In genomic region chr14:24876009-24876690, GRCh38 we compare ENCODE assay signal across 2 cellular contexts.
TF ChIP-seq lines count a peak whose summit lies in the region.

No MANE protein-coding gene starts in this region.

TF ChIP-seq in HepG2, 621 proteins besides CTCF, POLR2A, EP300 and RAD21 (continued from another document and continues in another):
- TF ChIP-seq ZBTB14 (CRISPR knock-in tag; IDR thresholded peaks at IDR 0.05): no peak
- no peak for TF ChIP-seq ZNF704 (CRISPR knock-in tag; IDR thresholded peaks at IDR 0.05; ENCODE audit: borderline replicate concordance)
- no peak for TF ChIP-seq ZFYVE20 (CRISPR knock-in tag; IDR thresholded peaks at IDR 0.05; ENCODE audit: borderline replicate concordance, low read depth)
- TF ChIP-seq ZBTB10 (CRISPR knock-in tag; IDR thresholded peaks at IDR 0.05; ENCODE audit: borderline replicate concordance): no peak
- no peak for TF ChIP-seq ZNF343 (CRISPR knock-in tag; IDR thresholded peaks at IDR 0.05)
- no peak; the same call in 1 of the 2 replicates for TF ChIP-seq TBX2 (CRISPR knock-in tag; IDR thresholded peaks at IDR 0.05; ENCODE audit: borderline replicate concordance)
- TF ChIP-seq GABPB1 (CRISPR knock-in tag; IDR thresholded peaks at IDR 0.05): no peak
- TF ChIP-seq, protein P1, sequence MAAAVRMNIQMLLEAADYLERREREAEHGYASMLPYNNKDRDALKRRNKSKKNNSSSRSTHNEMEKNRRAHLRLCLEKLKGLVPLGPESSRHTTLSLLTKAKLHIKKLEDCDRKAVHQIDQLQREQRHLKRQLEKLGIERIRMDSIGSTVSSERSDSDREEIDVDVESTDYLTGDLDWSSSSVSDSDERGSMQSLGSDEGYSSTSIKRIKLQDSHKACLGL (CRISPR knock-in tag; IDR thresholded peaks at IDR 0.05): no peak
- TF ChIP-seq PRDM4 (CRISPR knock-in tag; IDR thresholded peaks at IDR 0.05; ENCODE audit: borderline replicate concordance): no peak
- TF ChIP-seq BCLAF1 (IDR thresholded peaks at IDR 0.05): no peak
- no peak for TF ChIP-seq GTF2F1 (IDR thresholded peaks at IDR 0.05; ENCODE audit: low read length)
- TF ChIP-seq GPN1 (CRISPR knock-in tag; IDR thresholded peaks at IDR 0.05; ENCODE audit: borderline replicate concordance): no peak
- TF ChIP-seq ELF3 (CRISPR knock-in tag; IDR thresholded peaks at IDR 0.05): peak; percentile 48; the same call in 1 of the 2 replicates

TF ChIP-seq in SK-N-SH treated with all-trans-retinoic acid at 6 μM for 48 hours, 23 proteins besides CTCF, POLR2A, EP300 and RAD21 (continued from another document):
- TF ChIP-seq PATZ1 (CRISPR knock-in tag; IDR thresholded peaks at IDR 0.05; ENCODE audit: borderline replicate concordance) (no peak), SNAI2 (CRISPR knock-in tag; IDR thresholded peaks at IDR 0.05) (no peak), TCF4 (CRISPR knock-in tag; IDR thresholded peaks at IDR 0.05; ENCODE audit: borderline replicate concordance) (no peak), ESRRG (CRISPR knock-in tag; IDR thresholded peaks at IDR 0.05) (no peak), TSHZ2 (CRISPR knock-in tag; IDR thresholded peaks at IDR 0.05) (no peak), RARB (CRISPR knock-in tag; IDR thresholded peaks at IDR 0.05) (no peak), OSR1 (CRISPR knock-in tag; IDR thresholded peaks at IDR 0.05) (no peak)
